13 cellular contexts compared by ENCODE assay signal in the genomic region with DNA sequence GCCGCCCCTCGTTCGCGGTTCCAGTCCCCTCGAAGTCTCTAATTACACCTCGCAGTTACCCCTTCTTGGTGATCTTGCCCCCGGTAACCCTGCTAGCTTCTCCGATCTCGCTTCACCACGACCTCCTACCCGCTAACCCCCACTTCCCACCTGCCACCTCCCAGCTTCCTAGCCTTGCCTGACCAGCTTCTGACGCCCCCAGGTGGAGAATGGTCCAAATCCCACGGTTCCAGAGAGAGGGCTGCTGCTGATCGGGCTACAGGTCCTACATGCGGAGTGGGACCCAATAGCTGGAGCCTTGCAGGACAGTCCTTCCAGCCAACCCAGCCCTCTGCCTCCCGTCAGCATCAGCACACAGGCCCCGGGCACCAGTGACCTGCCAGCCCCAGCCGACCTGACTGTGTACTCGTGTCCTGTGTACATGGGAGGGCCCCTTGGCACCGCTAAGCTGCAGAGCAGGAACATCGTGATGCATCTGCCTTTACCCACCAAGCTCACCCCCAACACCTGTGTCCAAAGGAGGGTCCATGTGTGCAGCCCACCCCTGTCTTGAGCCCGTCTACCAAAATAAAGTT.
"Had no signal": no experiment of that assay in that cellular context is flagged by ENCODE, and none has a peak within 500 bp of the region (broad histone marks: within the 10 kb centered on the region; RNA-seq: fewer than 3 reads in every experiment).

No MANE protein-coding gene starts in this region.

- H3K9me3 ChIP-seq: esophagus muscularis mucosa, mucosa of descending colon, right atrium auricular region had no signal

- ATAC-seq: activated CD4-positive, CD25-positive, alpha-beta regulatory T cell treated with anti-CD3 and anti-CD28 coated beads, Interleukin-2, amount 50 U/mL, for 24 hours; activated CD8-positive, alpha-beta memory T cell treated with anti-CD3 and anti-CD28 coated beads, Interleukin-2, amount 10 ng/mL, durations not matched to agents 7 days and 5 days; mucosa of descending colon; naive thymus-derived CD8-positive, alpha-beta T cell had no signal

- H3K27me3 ChIP-seq: esophagus muscularis mucosa, right atrium auricular region had no signal

- H3K27ac Mint-ChIP-seq: activated CD8-positive, alpha-beta memory T cell treated with anti-CD3 and anti-CD28 coated beads, Interleukin-2, amount 10 ng/mL, durations not matched to agents 7 days and 5 days; naive thymus-derived CD8-positive, alpha-beta T cell had no signal

- H3K36me3 ChIP-seq: right atrium auricular region had no signal

- H3K9me3 Mint-ChIP-seq: naive thymus-derived CD8-positive, alpha-beta T cell had no signal

- H3K27me3 Mint-ChIP-seq: activated CD8-positive, alpha-beta memory T cell treated with anti-CD3 and anti-CD28 coated beads, Interleukin-2, amount 10 ng/mL, durations not matched to agents 7 days and 5 days; naive thymus-derived CD8-positive, alpha-beta T cell had no signal

- DNase-seq: activated CD8-positive, alpha-beta memory T cell treated with anti-CD3 and anti-CD28 coated beads, Interleukin-2, amount 10 ng/mL, durations not matched to agents 7 days and 5 days; activated naive CD4-positive, alpha-beta T cell treated with anti-CD3 and anti-CD28 coated beads, Interleukin-2, amount 50 U/mL, for 16 hours; activated T-cell treated with anti-CD3 and anti-CD28 coated beads, Interleukin-2, amount 50 U/mL, for 1 hour; left cardiac atrium; mucosa of descending colon; naive thymus-derived CD8-positive, alpha-beta T cell; stimulated activated CD4-positive, alpha-beta T cell treated with anti-CD3 and anti-CD28 coated beads, Interleukin-2, amount 100 ng/mL, for 48 hours; stimulated activated naive CD4-positive, alpha-beta T cell; trophoblast cell had no signal

- H3K4me3 Mint-ChIP-seq: activated CD8-positive, alpha-beta memory T cell treated with anti-CD3 and anti-CD28 coated beads, Interleukin-2, amount 10 ng/mL, durations not matched to agents 7 days and 5 days; naive thymus-derived CD8-positive, alpha-beta T cell had no signal

- H3K27ac ChIP-seq: esophagus muscularis mucosa, right atrium auricular region had no signal

- H3K4me3 ChIP-seq: lung, mucosa of descending colon had no signal
